Comparison of ENCODE assay signal across 24 cellular contexts in genomic region chr17:82056729-82057621, GRCh38. TPM values are rescaled to one million over a fixed set of nuclear protein-coding genes. Genes with fewer than 3 reads are reported as not detected.
DNase-seq lines count a peak whose midpoint lies in the region; ATAC-seq, FAIRE-seq and TF ChIP-seq lines count a peak whose summit lies in the region.
"Had no signal": no experiment of that assay in that cellular context is flagged by ENCODE, and none has a peak within 500 bp of the region (broad histone marks: within the 10 kb centered on the region; RNA-seq: fewer than 3 reads in every experiment).

No MANE protein-coding gene starts in this region.

- no peak for FAIRE-seq in endothelial cell of umbilical vein (lab: Jason Lieb, UNC)
- FAIRE-seq: islet of Langerhans had no signal

- DNase-seq in stimulated activated CD4-positive, alpha-beta T cell treated with anti-CD3 and anti-CD28 coated beads, Interleukin-4, amount 100 ng/mL, for 1 hour = peak; percentile 9
- no peak for DNase-seq in stimulated activated CD4-positive, alpha-beta T cell treated with anti-CD3 and anti-CD28 coated beads, Interleukin-1b, Interleukin-23, amount 100 ng/mL, for 48 hours
- DNase-seq in OCI-LY7 (ENCODE audit: low spot score) (no peak), endothelial cell of umbilical vein (ENCODE audit: low read depth, low spot score) (no peak), GM13976 (ENCODE audit: low spot score) (no peak)
- DNase-seq: activated CD4-positive, CD25-positive, alpha-beta regulatory T cell treated with anti-CD3 and anti-CD28 coated beads, Interleukin-2, amount 50 U/mL, for 72 hours; activated naive CD4-positive, alpha-beta T cell treated with anti-CD3 and anti-CD28 coated beads, Interleukin-2, amount 50 U/mL, for 16 hours; activated T-cell treated with anti-CD3 and anti-CD28 coated beads, Interleukin-2, amount 50 U/mL, for 72 hours; aorta; foreskin melanocyte; hypothalamus; mesenchymal stem cell; MM.1S; NCI-H1436; RPMI8226; stimulated activated naive CD4-positive, alpha-beta T cell treated with Interleukin-2 at 50 U/mL for 16 hours had no signal

- no peak for ATAC-seq in HG03439 (IDR thresholded peaks at IDR 0.05; ENCODE audit: unreplicated experiment)
- ATAC-seq in GM18498 (IDR thresholded peaks at IDR 0.05; ENCODE audit: unreplicated experiment) = no peak
- no peak for ATAC-seq in activated T-helper 17 cell treated with anti-CD3 and anti-CD28 coated beads, Interleukin-2, amount 50 U/mL, for 72 hours (replicated peaks)
- ATAC-seq: activated T-cell treated with anti-CD3 and anti-CD28 coated beads, Interleukin-2, amount 50 U/mL, for 72 hours had no signal

- peaks cover 85% of the 10 kb centered on the region for H3K36me3 ChIP-seq in OCI-LY7 (ENCODE audit: insufficient read depth, low read length)
- H3K36me3 ChIP-seq in endothelial cell of umbilical vein (ENCODE audit: control insufficient read depth in 2 of 2, extremely low read depth in 1 of 2, insufficient read depth in 2 of 2, low read length in 2 of 2) = peaks cover 12 to 59% of the 10 kb centered on the region in 2 experiments

- intact Hi-C loops in OCI-LY7 (cut with micrococcal nuclease; ENCODE audit: unreplicated experiment) (no loop called here), endothelial cell of umbilical vein (cut with micrococcal nuclease) (no loop called here)

- H3K27ac Mint-ChIP-seq in activated T-helper 17 cell treated with anti-CD3 and anti-CD28 coated beads, Interleukin-2, amount 50 U/mL, for 72 hours = no peak overlapping the region
- H3K27ac Mint-ChIP-seq: activated T-cell treated with anti-CD3 and anti-CD28 coated beads, Interleukin-2, amount 50 U/mL, for 72 hours had no signal

- no peak overlapping the region for H3K27ac ChIP-seq in OCI-LY7 (ENCODE audit: low read depth, low read length, poor library complexity, severe bottlenecking)
- H3K27ac ChIP-seq in endothelial cell of umbilical vein (ENCODE audit: insufficient read depth, low read depth, low read length) = no peak overlapping the region
- H3K27ac ChIP-seq: HL-60, right lobe of liver had no signal

- no peaks in the 10 kb centered on the region for H3K27me3 ChIP-seq in endothelial cell of umbilical vein (ENCODE audit: control insufficient read depth in 2 of 2, insufficient read depth in 2 of 2, low read length in 2 of 2)
- H3K27me3 ChIP-seq: right lobe of liver had no signal

- no peak overlapping the region for H3K9ac ChIP-seq in endothelial cell of umbilical vein (replicated peaks; ENCODE audit: extremely low read depth, insufficient read depth, low read length)

- BruUV-seq in OCI-LY7 (replicated peaks; lab: Mats Ljungman, UMichigan) = TSS peak; percentile 78
- BruUV-seq in endothelial cell of umbilical vein (replicated peaks; lab: Mats Ljungman, UMichigan) = TSS peak; percentile 26

- H3K4me1 ChIP-seq in OCI-LY7 (ENCODE audit: insufficient read depth, low read length, poor library complexity, severe bottlenecking) (peaks cover 9% of the 10 kb centered on the region), endothelial cell of umbilical vein (ENCODE audit: control insufficient read depth, extremely low read depth, insufficient read depth, low read length) (peaks cover 6% of the 10 kb centered on the region)

- peaks cover 18% of the 10 kb centered on the region for H3K36me3 Mint-ChIP-seq in activated T-helper 17 cell treated with anti-CD3 and anti-CD28 coated beads, Interleukin-2, amount 50 U/mL, for 72 hours (ENCODE audit: low read depth)
- H3K36me3 Mint-ChIP-seq: IgD-negative memory B cell had no signal

- H2AFZ ChIP-seq in OCI-LY7 (ENCODE audit: low read length) (no peak overlapping the region), endothelial cell of umbilical vein (ENCODE audit: low read depth, low read length) (no peak overlapping the region)

- no peaks in the 10 kb centered on the region for H3K4me1 Mint-ChIP-seq in activated T-helper 17 cell treated with anti-CD3 and anti-CD28 coated beads, Interleukin-2, amount 50 U/mL, for 72 hours
- H3K4me1 Mint-ChIP-seq: central memory CD8-positive, alpha-beta T cell had no signal

- no peak overlapping the region for H3K4me3 Mint-ChIP-seq in activated T-helper 17 cell treated with anti-CD3 and anti-CD28 coated beads, Interleukin-2, amount 50 U/mL, for 72 hours
- H3K4me3 Mint-ChIP-seq: activated T-cell treated with anti-CD3 and anti-CD28 coated beads, Interleukin-2, amount 50 U/mL, for 72 hours; central memory CD8-positive, alpha-beta T cell had no signal

- no peaks in the 10 kb centered on the region for H3K27me3 Mint-ChIP-seq in activated T-helper 17 cell treated with anti-CD3 and anti-CD28 coated beads, Interleukin-2, amount 50 U/mL, for 72 hours
- H3K27me3 Mint-ChIP-seq: central memory CD8-positive, alpha-beta T cell; IgD-negative memory B cell had no signal

- H3K9me3 ChIP-seq in OCI-LY7 (ENCODE audit: low read length) (no peaks in the 10 kb centered on the region), endothelial cell of umbilical vein (replicated peaks; ENCODE audit: control insufficient read depth, insufficient read depth, low read length) (no peaks in the 10 kb centered on the region)
- H3K9me3 ChIP-seq: right lobe of liver had no signal

- no peak for TF ChIP-seq CTCF in OCI-LY7 (conservative IDR thresholded peaks at IDR 0.05; ENCODE audit: low read length)
- TF ChIP-seq CTCF in endothelial cell of umbilical vein (IDR thresholded peaks at IDR 0.05; ENCODE audit: extremely low read depth in 1 of 2, insufficient read depth in 1 of 2, low read depth in 1 of 2, low read length in 2 of 2) = no peak
- no peak for TF ChIP-seq CTCF in GM13976 (IDR thresholded peaks at IDR 0.05; ENCODE audit: borderline replicate concordance, control extremely low read depth, extremely low read depth, insufficient read depth, missing control alignments)

- dilution Hi-C loops in endothelial cell of umbilical vein (cut with MboI; ENCODE audit: extremely low pct_ligation_motif_present, low sequenced_read_pairs) = no loop called here

- H3K79me2 ChIP-seq in OCI-LY7 (ENCODE audit: insufficient read depth, low read depth, low read length) = peaks cover 8% of the 10 kb centered on the region; the same call in 1 of the 2 replicates
- peaks cover 11% of the 10 kb centered on the region for H3K79me2 ChIP-seq in endothelial cell of umbilical vein (ENCODE audit: control insufficient read depth, insufficient read depth, low read length)

- POLR2A ChIA-PET in OCI-LY7 (lab: Charles Lee) = no interaction called here
- POLR2A ChIA-PET in endothelial cell of umbilical vein (lab: Charles Lee) = no interaction called here

- CTCF ChIA-PET in OCI-LY7 (lab: Charles Lee; ENCODE audit: unreplicated experiment) (interaction anchor here (0.6 kb wide), 1 partner anchor 337 kb away, joined by 4 read pairs; no protein-coding TSS in a partner anchor), endothelial cell of umbilical vein (lab: Charles Lee) (interaction anchor here (0.8 to 1.2 kb wide), 2 partner anchors 19 to 26 kb away, joined by 3 to 4 read pairs; partner anchors contain the start of gene DCXR)

- no peaks in the 10 kb centered on the region for H3K9me3 Mint-ChIP-seq in activated T-helper 17 cell treated with anti-CD3 and anti-CD28 coated beads, Interleukin-2, amount 50 U/mL, for 72 hours
- H3K9me3 Mint-ChIP-seq: activated T-cell treated with anti-CD3 and anti-CD28 coated beads, Interleukin-2, amount 50 U/mL, for 72 hours; central memory CD8-positive, alpha-beta T cell; IgD-negative memory B cell had no signal

- H3K4me3 ChIP-seq in OCI-LY7 (ENCODE audit: low read depth, low read length, poor library complexity, severe bottlenecking) = no peak overlapping the region
- no peak overlapping the region for H3K4me3 ChIP-seq in endothelial cell of umbilical vein (replicated peaks in 1 of 3; ENCODE audit: insufficient read depth in 1 of 3, low read depth in 1 of 3, low read length in 3 of 3)
- H3K4me3 ChIP-seq: right lobe of liver had no signal

- TF ChIP-seq POLR2A in endothelial cell of umbilical vein (IDR thresholded peaks at IDR 0.05; ENCODE audit: low read depth, low read length) = no peak

- no peaks in the 10 kb centered on the region for H3K9me1 ChIP-seq in endothelial cell of umbilical vein (replicated peaks; ENCODE audit: control insufficient read depth, extremely low read depth, insufficient read depth, low read length)

- H4K20me1 ChIP-seq in OCI-LY7 (ENCODE audit: insufficient read depth, low read length) = no peaks in the 10 kb centered on the region
- H4K20me1 ChIP-seq in endothelial cell of umbilical vein (replicated peaks; ENCODE audit: control insufficient read depth, extremely low read depth, insufficient read depth, low read length) = no peaks in the 10 kb centered on the region

- no peak overlapping the region for H3K4me2 ChIP-seq in OCI-LY7 (ENCODE audit: low read length)
- no peak overlapping the region for H3K4me2 ChIP-seq in endothelial cell of umbilical vein (ENCODE audit: insufficient read depth, low read length)

- no peaks in the 10 kb centered on the region for H3K9me2 ChIP-seq in OCI-LY7 (ENCODE audit: insufficient read depth, low read length)

- in situ Hi-C loops in GM13976 (cut with MboI; ENCODE audit: low sequenced_read_pairs, unreplicated experiment) = no loop called here

RNA-seq across cellular contexts. Expression of gene GPS1, which starts 5.3 kb away (rescaled TPM):
- total RNA-seq in OCI-LY7 (2014; rRNA removed; shearing (Covaris generic)) = 137 and 169 TPM in 2 replicates
- total RNA-seq in OCI-LY7 (2022) (123 and 133 TPM in 2 replicates), endothelial cell of umbilical vein (96.6 and 116 TPM in 2 replicates)
- polyA plus RNA-seq in endothelial cell of umbilical vein = 178 and 235 TPM in 2 replicates
- 114 and 120 TPM in 2 replicates for polyA plus RNA-seq in endothelial cell of umbilical vein (2011; cell fraction: cytosol; rRNA removed)
- 219 and 242 TPM in 2 replicates for polyA plus RNA-seq in endothelial cell of umbilical vein (2011; cell fraction: nucleus; rRNA removed)
- 102 and 112 TPM in 2 replicates for polyA plus RNA-seq in endothelial cell of umbilical vein (2012)
- 81.1 and 97.3 TPM in 2 replicates for polyA minus RNA-seq in endothelial cell of umbilical vein
- 94.1 TPM for polyA minus RNA-seq in endothelial cell of umbilical vein (2011; cell fraction: cytosol; rRNA and poly(A)+ RNA removed)
- 35.2 and 44.9 TPM in 2 replicates for polyA minus RNA-seq in endothelial cell of umbilical vein (2011; cell fraction: nucleus; rRNA and poly(A)+ RNA removed)
- total RNA-seq in activated T-helper 17 cell treated with anti-CD3 and anti-CD28 coated beads, Interleukin-2, amount 50 U/mL, for 72 hours = 10 to 100 TPM; 46.2 to 97.2 TPM

RNA-seq across cellular contexts. Expression of gene RFNG, which starts 5.4 kb away (rescaled TPM):
- 50.5 and 59.4 TPM in 2 replicates for total RNA-seq in OCI-LY7 (2014; rRNA removed; shearing (Covaris generic))
- 41.3 and 47.3 TPM in 2 replicates for total RNA-seq in OCI-LY7 (2022)
- 33.7 and 36.9 TPM in 2 replicates for total RNA-seq in endothelial cell of umbilical vein
- polyA plus RNA-seq in endothelial cell of umbilical vein = 40.0 and 59.2 TPM in 2 replicates
- polyA plus RNA-seq in endothelial cell of umbilical vein (2011; cell fraction: cytosol; rRNA removed) = 14.3 and 27.7 TPM in 2 replicates
- polyA plus RNA-seq in endothelial cell of umbilical vein (2011; cell fraction: nucleus; rRNA removed) = 122 and 156 TPM in 2 replicates
- polyA plus RNA-seq in endothelial cell of umbilical vein (2012) = 22.3 and 37.7 TPM in 2 replicates
- 13.8 and 16.9 TPM in 2 replicates for polyA minus RNA-seq in endothelial cell of umbilical vein
- 8.5 TPM for polyA minus RNA-seq in endothelial cell of umbilical vein (2011; cell fraction: cytosol; rRNA and poly(A)+ RNA removed)
- 14.9 and 33.9 TPM in 2 replicates for polyA minus RNA-seq in endothelial cell of umbilical vein (2011; cell fraction: nucleus; rRNA and poly(A)+ RNA removed)
- total RNA-seq in activated T-helper 17 cell treated with anti-CD3 and anti-CD28 coated beads, Interleukin-2, amount 50 U/mL, for 72 hours = 10 to 100 TPM; 21.1 to 25.2 TPM

RNA-seq across cellular contexts. Expression of gene DUS1L, which starts 8.6 kb away (rescaled TPM):
- total RNA-seq in OCI-LY7 (2014; rRNA removed; shearing (Covaris generic)) = 374 and 388 TPM in 2 replicates
- total RNA-seq in OCI-LY7 (2022) = 300 and 320 TPM in 2 replicates
- total RNA-seq in endothelial cell of umbilical vein = 90.3 and 92.9 TPM in 2 replicates
- 60.1 and 63.1 TPM in 2 replicates for polyA plus RNA-seq in endothelial cell of umbilical vein
- polyA plus RNA-seq in endothelial cell of umbilical vein (2011; cell fraction: cytosol; rRNA removed) = 77.7 and 80.7 TPM in 2 replicates
- 360 and 376 TPM in 2 replicates for polyA plus RNA-seq in endothelial cell of umbilical vein (2011; cell fraction: nucleus; rRNA removed)
- 70.4 and 74.8 TPM in 2 replicates for polyA plus RNA-seq in endothelial cell of umbilical vein (2012)
- 18.5 and 25.1 TPM in 2 replicates for polyA minus RNA-seq in endothelial cell of umbilical vein
- polyA minus RNA-seq in endothelial cell of umbilical vein (2011; cell fraction: cytosol; rRNA and poly(A)+ RNA removed) = 51.7 TPM
- 43.2 and 55.0 TPM in 2 replicates for polyA minus RNA-seq in endothelial cell of umbilical vein (2011; cell fraction: nucleus; rRNA and poly(A)+ RNA removed)
- 100 to 1,000 TPM in 1 of 2 donors, 10 to 100 TPM in 1; 59.7 to 129 TPM for total RNA-seq in activated T-helper 17 cell treated with anti-CD3 and anti-CD28 coated beads, Interleukin-2, amount 50 U/mL, for 72 hours

RNA-seq across cellular contexts. Expression of gene DCXR, which starts 19.5 kb away (rescaled TPM):
- 138 and 147 TPM in 2 replicates for total RNA-seq in OCI-LY7 (2014; rRNA removed; shearing (Covaris generic))
- total RNA-seq in OCI-LY7 (2022) (132 and 138 TPM in 2 replicates), endothelial cell of umbilical vein (75.2 and 93.0 TPM in 2 replicates)
- 178 and 241 TPM in 2 replicates for polyA plus RNA-seq in endothelial cell of umbilical vein
- polyA plus RNA-seq in endothelial cell of umbilical vein (2011; cell fraction: cytosol; rRNA removed) = 153 and 181 TPM in 2 replicates
- polyA plus RNA-seq in endothelial cell of umbilical vein (2011; cell fraction: nucleus; rRNA removed) = 150 and 164 TPM in 2 replicates
- polyA plus RNA-seq in endothelial cell of umbilical vein (2012) = 106 and 108 TPM in 2 replicates
- 41.9 and 53.2 TPM in 2 replicates for polyA minus RNA-seq in endothelial cell of umbilical vein
- 39.0 TPM for polyA minus RNA-seq in endothelial cell of umbilical vein (2011; cell fraction: cytosol; rRNA and poly(A)+ RNA removed)
- 8.4 and 18.0 TPM in 2 replicates for polyA minus RNA-seq in endothelial cell of umbilical vein (2011; cell fraction: nucleus; rRNA and poly(A)+ RNA removed)
- 10 to 100 TPM; 63.1 to 91.0 TPM for total RNA-seq in activated T-helper 17 cell treated with anti-CD3 and anti-CD28 coated beads, Interleukin-2, amount 50 U/mL, for 72 hours

RNA-seq across cellular contexts. Expression of gene RAC3, which starts 25.5 kb away (rescaled TPM):
- 15.7 and 24.4 TPM in 2 replicates for total RNA-seq in OCI-LY7 (2014; rRNA removed; shearing (Covaris generic))
- total RNA-seq in OCI-LY7 (2022) (15.1 and 16.4 TPM in 2 replicates), endothelial cell of umbilical vein (34.1 and 35.4 TPM in 2 replicates)
- polyA plus RNA-seq in endothelial cell of umbilical vein = 56.0 and 91.1 TPM in 2 replicates
- 37.4 and 51.2 TPM in 2 replicates for polyA plus RNA-seq in endothelial cell of umbilical vein (2011; cell fraction: cytosol; rRNA removed)
- polyA plus RNA-seq in endothelial cell of umbilical vein (2011; cell fraction: nucleus; rRNA removed) = 50.0 and 55.7 TPM in 2 replicates
- polyA plus RNA-seq in endothelial cell of umbilical vein (2012) = 23.4 and 52.5 TPM in 2 replicates
- polyA minus RNA-seq in endothelial cell of umbilical vein = 22.6 and 24.3 TPM in 2 replicates
- 7.6 TPM for polyA minus RNA-seq in endothelial cell of umbilical vein (2011; cell fraction: cytosol; rRNA and poly(A)+ RNA removed)
- 9.2 and 19.1 TPM in 2 replicates for polyA minus RNA-seq in endothelial cell of umbilical vein (2011; cell fraction: nucleus; rRNA and poly(A)+ RNA removed)
- 1 to 10 TPM; 6.6 to 7.7 TPM for total RNA-seq in activated T-helper 17 cell treated with anti-CD3 and anti-CD28 coated beads, Interleukin-2, amount 50 U/mL, for 72 hours
- polyA plus RNA-seq: IgD-negative memory B cell had no signal
